ENCODE assay signal across 14 cellular contexts in genomic region chr16:86865866-86866675, GRCh38.
DNase-seq lines count a peak whose midpoint lies in the region; ATAC-seq and TF ChIP-seq lines count a peak whose summit lies in the region.
"Had no signal": no experiment of that assay in that cellular context is flagged by ENCODE, and none has a peak within 500 bp of the region (broad histone marks: within the 10 kb centered on the region; RNA-seq: fewer than 3 reads in every experiment).

No MANE protein-coding gene starts in this region.

- H3K27ac Mint-ChIP-seq in osteocyte (ENCODE audit: unreplicated experiment) = peak overlapping the region; percentile 89
- H3K27ac Mint-ChIP-seq: T-cell had no signal

- H3K36me3 Mint-ChIP-seq in osteocyte (ENCODE audit: unreplicated experiment) = no peaks in the 10 kb centered on the region
- H3K36me3 Mint-ChIP-seq: T-cell had no signal

- TF ChIP-seq CTCF in RWPE1 (conservative IDR thresholded peaks at IDR 0.05; ENCODE audit: low read depth) (no peak), osteocyte (IDR thresholded peaks at IDR 0.05) (peak; percentile 36)

- DNase-seq in AG20443 (ENCODE audit: low spot score) (peak; percentile 63), RWPE1 (ENCODE audit: low spot score) (peak; percentile 15), Right ventricle myocardium inferior (ENCODE audit: missing footprints) (peak; percentile 91), osteocyte (ENCODE audit: extremely low spot score, unreplicated experiment) (peak; percentile 87), NCI-H1048 (lab: John Stamatoyannopoulos, UW) (no peak)
- DNase-seq in activated CD4-positive, CD25-positive, alpha-beta regulatory T cell (lab: John Stamatoyannopoulos, UW) = no peak
- DNase-seq: activated T-cell treated with anti-CD3 and anti-CD28 coated beads, Interleukin-2, amount 50 U/mL, for 48 hours; DMS 273 treated with DMSO at 0.1 percent for 48 hours; head of caudate nucleus; left lung; T-cell had no signal

- peaks cover 4% of the 10 kb centered on the region for H3K9me3 Mint-ChIP-seq in osteocyte (ENCODE audit: unreplicated experiment)

- no peak overlapping the region for H3K4me3 Mint-ChIP-seq in osteocyte (ENCODE audit: unreplicated experiment)
- H3K4me3 Mint-ChIP-seq: T-cell had no signal

- CTCF ChIA-PET in RWPE1 (lab: Yijun Ruan, JAX) = interaction anchor here (0.7 kb wide), 1 partner anchor 337 kb away, joined by 3 read pairs; no protein-coding TSS in a partner anchor

- intact Hi-C loops in Right ventricle myocardium inferior (cut with DNase I) = loop anchor here (1.0 to 5.0 kb wide), 3 partner anchors 66 to 167 kb away; no protein-coding TSS in a partner anchor

- peak overlapping the region; percentile 19; the same call in 1 of the 2 replicates for H3K27ac ChIP-seq in RWPE1
- H3K27ac ChIP-seq: left lung, neutrophil had no signal

- peak; percentile 97 for ATAC-seq in Right ventricle myocardium inferior
- ATAC-seq in GM21390 (IDR thresholded peaks at IDR 0.05; ENCODE audit: unreplicated experiment) = no peak
- no peak for ATAC-seq in GM21786 (IDR thresholded peaks at IDR 0.05; ENCODE audit: unreplicated experiment)
- ATAC-seq: left lung, T-cell had no signal

- H3K27me3 Mint-ChIP-seq in osteocyte (ENCODE audit: unreplicated experiment) = no peaks in the 10 kb centered on the region

- H3K4me1 Mint-ChIP-seq in osteocyte (ENCODE audit: unreplicated experiment) = peaks cover 51% of the 10 kb centered on the region
- H3K4me1 Mint-ChIP-seq: T-cell had no signal

- POLR2A ChIA-PET in RWPE1 (lab: Yijun Ruan, JAX; ENCODE audit: low non-redundant PET) = no interaction called here

Comparison
In these comparisons a context has a peak if more than half of its experiments do, and no peak if none do; other contexts are left out.
1. DNase-seq: peak in AG20443 (single experiment), RWPE1 (single experiment), Right ventricle myocardium inferior (single experiment) and osteocyte (single experiment); none in activated CD4-positive, CD25-positive, alpha-beta regulatory T cell (0 of 4) and NCI-H1048 (single experiment).